Comparison of ENCODE assay signal across 11 cellular contexts in genomic region chr11:108559340-108559739, GRCh38. TPM values are rescaled to one million over a fixed set of nuclear protein-coding genes. Genes with fewer than 3 reads are reported as not detected.
A peak's percentile ranks its signal among the peaks of the same experiment; 100 is the strongest.
DNase-seq lines count a peak whose midpoint lies in the region; ATAC-seq and TF ChIP-seq lines count a peak whose summit lies in the region.
"Had no signal": no experiment of that assay in that cellular context is flagged by ENCODE, and none has a peak within 500 bp of the region (broad histone marks: within the 10 kb centered on the region; RNA-seq: fewer than 3 reads in every experiment).

No MANE protein-coding gene starts in this region.

- no peak for ATAC-seq in GM19324 (IDR thresholded peaks at IDR 0.05; ENCODE audit: low FRiP score, unreplicated experiment)
- ATAC-seq: stimulated activated naive CD8-positive, alpha-beta T cell treated with anti-CD3 and anti-CD28 coated beads, Interleukin-15, amount 100 ng/mL, for 72 hours had no signal

- intact Hi-C loops in adrenal gland (cut with DNase I) = no loop called here

- DNase-seq in AG20443 (ENCODE audit: low spot score) (peak; percentile 24), HFF-Myc (ENCODE audit: extremely low read depth, low read depth) (peak; percentile 66), amniotic stem cell (lab: John Stamatoyannopoulos, UW) (peak; percentile 52), iris pigment epithelial cell (ENCODE audit: low read depth) (peak; percentile 86), adrenal gland (no peak)
- no peak for DNase-seq in activated CD8-positive, alpha-beta memory T cell treated with anti-CD3 and anti-CD28 coated beads, Interleukin-2, amount 50 U/mL, for 4 hours
- no peak for DNase-seq in stimulated activated CD4-positive, alpha-beta T cell treated with anti-CD3 and anti-CD28 coated beads, Interleukin-15, amount 100 ng/mL, for 24 hours
- DNase-seq: NCI-H524; stimulated activated naive CD8-positive, alpha-beta T cell treated with anti-CD3 and anti-CD28 coated beads, Interleukin-15, amount 100 ng/mL, for 72 hours had no signal

- TF ChIP-seq POLR2A in adrenal gland (IDR thresholded peaks at IDR 0.05) = no peak

- no peaks in the 10 kb centered on the region for H3K36me3 ChIP-seq in adrenal gland (replicated peaks in 1 of 2)

- WGBS in adrenal gland, 4 donors = 19 to 32% (median 28%) methylated on average over 2 of the region's 2 CpGs

- no peaks in the 10 kb centered on the region for H3K27me3 ChIP-seq in adrenal gland

- H3K9me3 ChIP-seq in adrenal gland (replicated peaks in 1 of 3) = no peaks in the 10 kb centered on the region

- H3K27ac ChIP-seq in adrenal gland = no peak overlapping the region
- H3K27ac ChIP-seq: C4-2B had no signal

- H3K4me1 ChIP-seq in adrenal gland (replicated peaks in 1 of 2) = no peaks in the 10 kb centered on the region

- TF ChIP-seq CTCF in HFF-Myc (IDR thresholded peaks at IDR 0.05; ENCODE audit: low read depth, low read length, missing control alignments) (no peak), adrenal gland (IDR thresholded peaks at IDR 0.05) (no peak)

- H3K4me3 ChIP-seq in HFF-Myc (replicated peaks; ENCODE audit: low read depth, low read length) (no peak overlapping the region; the same call in 1 of the 2 replicates), adrenal gland (no peak overlapping the region)

RNA-seq across cellular contexts. Expression of gene EXPH5, which starts 34.2 kb away (rescaled TPM):
- 1 to 10 TPM in 6 of 8 donors, under 1 TPM in 2; 0.14 to 7.4 (median 1.6) TPM for total RNA-seq in adrenal gland
- under 1 TPM; 0.16 to 0.40 (median 0.27) TPM for polyA plus RNA-seq in adrenal gland

Comparison
In these comparisons a context has a peak if more than half of its experiments do, and no peak if none do; other contexts are left out.
1. DNase-seq: peak in AG20443 (single experiment), HFF-Myc (single experiment), amniotic stem cell (single experiment) and iris pigment epithelial cell (single experiment); none in activated CD8-positive, alpha-beta memory T cell treated with anti-CD3 and anti-CD28 coated beads, Interleukin-2, amount 50 U/mL, for 4 hours (single experiment), stimulated activated CD4-positive, alpha-beta T cell treated with anti-CD3 and anti-CD28 coated beads, Interleukin-15, amount 100 ng/mL, for 24 hours (single experiment) and adrenal gland (0 of 7).